In the genomic region with DNA sequence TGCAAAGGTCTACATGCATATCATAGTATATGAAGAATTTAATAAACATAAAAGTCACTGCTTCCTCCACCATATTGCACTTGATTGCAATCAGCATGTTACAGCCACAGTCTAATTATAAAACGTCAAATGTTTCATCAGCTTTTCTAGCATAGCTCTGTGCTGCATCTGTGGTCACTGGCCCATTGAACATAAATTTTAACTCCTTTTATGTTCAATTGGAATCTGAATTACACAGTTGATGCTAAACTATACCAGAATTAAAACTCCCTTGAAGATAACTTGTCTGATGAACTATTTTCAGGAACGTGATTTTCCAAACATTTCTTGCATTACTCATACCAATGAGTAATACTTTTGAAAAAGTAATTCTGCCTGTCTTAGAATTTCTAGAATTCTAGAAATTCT, we compare ENCODE assay signal across 20 cellular contexts.
DNase-seq lines count a peak whose midpoint lies in the region; ATAC-seq, FAIRE-seq and TF ChIP-seq lines count a peak whose summit lies in the region.
"Had no signal": no experiment of that assay in that cellular context is flagged by ENCODE, and none has a peak within 500 bp of the region (broad histone marks: within the 10 kb centered on the region; RNA-seq: fewer than 3 reads in every experiment).

No MANE protein-coding gene starts in this region.

- peaks cover 12% of the 10 kb centered on the region for H3K9me3 Mint-ChIP-seq in activated T-cell treated with anti-CD3 and anti-CD28 coated beads, Interleukin-2, amount 50 U/mL, for 4 hours
- H3K9me3 Mint-ChIP-seq: activated naive CD4-positive, alpha-beta T cell treated with anti-CD3 and anti-CD28 coated beads for 36 hours had no signal

- TF ChIP-seq CTCF in brain microvascular endothelial cell (IDR thresholded peaks at IDR 0.05; ENCODE audit: low read depth, low read length, missing control alignments): no peak
- no peak for TF ChIP-seq CTCF in kidney (IDR thresholded peaks at IDR 0.05; ENCODE audit: borderline replicate concordance, extremely low read depth, insufficient read depth)

- peak overlapping the region; percentile 46 for H3K27ac ChIP-seq in brain microvascular endothelial cell
- H3K27ac ChIP-seq in kidney (ENCODE audit: low read depth in 2 of 2, low read length in 2 of 2): no peak overlapping the region
- H3K27ac ChIP-seq: BLaER1 treated with 17β-estradiol and CSF1 and Interleukin-3, amounts not matched to agents 10 nM and 100 nM had no signal

- no peaks in the 10 kb centered on the region for H3K27me3 Mint-ChIP-seq in activated T-cell treated with anti-CD3 and anti-CD28 coated beads, Interleukin-2, amount 50 U/mL, for 4 hours (ENCODE audit: low read depth)
- H3K27me3 Mint-ChIP-seq: T-cell had no signal

- FAIRE-seq in kidney (lab: Jason Lieb, UNC): no peak
- FAIRE-seq: keratinocyte, small intestine, urothelium cell line had no signal

- no peaks in the 10 kb centered on the region for H3K9me3 ChIP-seq in kidney (ENCODE audit: control insufficient read depth in 1 of 2, low read length in 2 of 2)
- H3K9me3 ChIP-seq: BLaER1 treated with 17β-estradiol and CSF1 and Interleukin-3, amounts not matched to agents 10 nM and 100 nM had no signal

- intact Hi-C loops in kidney (cut with DNase I): no loop called here

- H3K36me3 Mint-ChIP-seq in activated T-cell treated with anti-CD3 and anti-CD28 coated beads, Interleukin-2, amount 50 U/mL, for 4 hours (ENCODE audit: insufficient read depth): no peaks in the 10 kb centered on the region
- H3K36me3 Mint-ChIP-seq: T-cell had no signal

- DNase-seq in COLO829 (ENCODE audit: low spot score) (peak; percentile 40), NCI-H226 (peak; percentile 36), brain microvascular endothelial cell (no peak), kidney tubule cell (ENCODE audit: low spot score) (peak; percentile 45), NCI-H187 treated with DMSO at 0.1 percent for 48 hours (lab: John Stamatoyannopoulos, UW) (no peak), kidney (no peak), SK-N-DZ (ENCODE audit: low spot score) (no peak)
- no peak for DNase-seq in activated T-cell treated with anti-CD3 and anti-CD28 coated beads, Interleukin-2, amount 50 U/mL, for 4 hours
- DNase-seq: activated CD8-positive, alpha-beta memory T cell treated with anti-CD3 and anti-CD28 coated beads, Interleukin-2, amount 50 U/mL, for 48 hours; activated naive CD4-positive, alpha-beta T cell treated with anti-CD3 and anti-CD28 coated beads for 36 hours; effector memory CD4-positive, alpha-beta T cell; midbrain; NCI-H1417; occipital lobe; small intestine; stimulated activated naive CD4-positive, alpha-beta T cell; T-cell had no signal

- no peaks in the 10 kb centered on the region for H3K27me3 ChIP-seq in brain microvascular endothelial cell (replicated peaks)
- H3K27me3 ChIP-seq: BLaER1 treated with 17β-estradiol and CSF1 and Interleukin-3, amounts not matched to agents 10 nM and 100 nM had no signal

- no peak for ATAC-seq in activated T-cell treated with anti-CD3 and anti-CD28 coated beads, Interleukin-2, amount 50 U/mL, for 4 hours
- ATAC-seq: T-cell had no signal

- in situ Hi-C loops in brain microvascular endothelial cell (cut with HindIII; ENCODE audit: low pct_ligation_motif_present, low sequenced_read_pairs): no loop called here

- H3K4me3 Mint-ChIP-seq in activated T-cell treated with anti-CD3 and anti-CD28 coated beads, Interleukin-2, amount 50 U/mL, for 4 hours: no peak overlapping the region
- H3K4me3 Mint-ChIP-seq: activated naive CD4-positive, alpha-beta T cell treated with anti-CD3 and anti-CD28 coated beads for 36 hours; T-cell had no signal

- no peak overlapping the region for H3K9ac ChIP-seq in kidney (ENCODE audit: low read length in 2 of 2)
- H3K9ac ChIP-seq: BLaER1 treated with 17β-estradiol and CSF1 and Interleukin-3, amounts not matched to agents 10 nM and 100 nM had no signal

- H3K4me3 ChIP-seq in brain microvascular endothelial cell (ENCODE audit: low read depth, low read length): no peak overlapping the region
- H3K4me3 ChIP-seq in kidney (ENCODE audit: low read length in 2 of 2): no peak overlapping the region
- H3K4me3 ChIP-seq: BLaER1 treated with 17β-estradiol and CSF1 and Interleukin-3, amounts not matched to agents 10 nM and 100 nM had no signal

- H3K36me3 ChIP-seq in brain microvascular endothelial cell (replicated peaks) (no peaks in the 10 kb centered on the region), kidney (ENCODE audit: control insufficient read depth in 1 of 2, insufficient read depth in 2 of 2, low read length in 2 of 2) (no peaks in the 10 kb centered on the region)
- H3K36me3 ChIP-seq: BLaER1 treated with 17β-estradiol and CSF1 and Interleukin-3, amounts not matched to agents 10 nM and 100 nM had no signal

- H3K4me1 ChIP-seq in kidney (ENCODE audit: control insufficient read depth in 1 of 2, insufficient read depth in 1 of 2, low read depth in 1 of 2, low read length in 2 of 2): no peaks in the 10 kb centered on the region

- H3K4me1 Mint-ChIP-seq in activated T-cell treated with anti-CD3 and anti-CD28 coated beads, Interleukin-2, amount 50 U/mL, for 4 hours (ENCODE audit: low read depth): no peaks in the 10 kb centered on the region
- H3K4me1 Mint-ChIP-seq: T-cell had no signal

Comparison
In these comparisons a context has a peak if more than half of its experiments do, and no peak if none do; other contexts are left out.
1. DNase-seq: peak in COLO829 (single experiment), NCI-H226 (single experiment) and kidney tubule cell (single experiment); none in brain microvascular endothelial cell (single experiment), NCI-H187 treated with DMSO at 0.1 percent for 48 hours (single experiment), kidney (single experiment), activated T-cell treated with anti-CD3 and anti-CD28 coated beads, Interleukin-2, amount 50 U/mL, for 4 hours (single experiment) and SK-N-DZ (single experiment).